8 cellular contexts compared by ENCODE assay signal in genomic region chr1:19209990-19210771, GRCh38. TPM values are rescaled to one million over a fixed set of nuclear protein-coding genes. Genes with fewer than 3 reads are reported as not detected.
DNase-seq lines count a peak whose midpoint lies in the region; ATAC-seq lines count a peak whose summit lies in the region.

Gene UBR4 (minus strand): TSS chr1:19210266. CDS start chr1:19210248, 18 bp downstream.

- peak within 1 kb of the TSS; percentile 89 for H3K27ac ChIP-seq in CD8-positive, alpha-beta memory T cell (ENCODE audit: low read depth, low read length)
- H3K27ac ChIP-seq in effector memory CD4-positive, alpha-beta T cell (ENCODE audit: insufficient read depth, low read length, poor library complexity, severe bottlenecking) = peak within 1 kb of the TSS; percentile 94

- peaks cover 64 to 89% (median 87%) of the 10 kb centered on the region in 3 donors for H3K4me1 Mint-ChIP-seq in CD8-positive, alpha-beta memory T cell

- H3K9me3 ChIP-seq in CD8-positive, alpha-beta memory T cell (ENCODE audit: low read length) = no peaks in the 10 kb centered on the region
- no peaks in the 10 kb centered on the region for H3K9me3 ChIP-seq in effector memory CD4-positive, alpha-beta T cell (ENCODE audit: control insufficient read depth, low read length)

- H3K4me3 Mint-ChIP-seq in CD8-positive, alpha-beta memory T cell = peak within 1 kb of the TSS; percentile 90 to 100 (median 93)

- peak; percentile 67 for ATAC-seq in GM19468 (IDR thresholded peaks at IDR 0.05; ENCODE audit: extremely low read depth, unreplicated experiment)

- H3K27me3 ChIP-seq in CD8-positive, alpha-beta memory T cell (ENCODE audit: insufficient read depth, low read length, poor library complexity, severe bottlenecking) = no peaks in the 10 kb centered on the region
- no peaks in the 10 kb centered on the region for H3K27me3 ChIP-seq in effector memory CD4-positive, alpha-beta T cell (replicated peaks; ENCODE audit: control insufficient read depth, insufficient read depth, low read length, poor library complexity, severe bottlenecking)

- CTCF ChIA-PET in CD8-positive, alpha-beta memory T cell (lab: Charles Lee) = interaction anchor here (1.1 to 1.5 kb wide), 2 partner anchors 10 to 41 kb away, joined by 3 to 4 read pairs; partner anchors contain the start of genes EMC1 and MRTO4
- CTCF ChIA-PET in activated CD8-positive, alpha-beta memory T cell treated with anti-CD3 and anti-CD28 coated beads for 36 hours (lab: Charles Lee) = interaction anchor here (0.9 to 1.1 kb wide), 2 partner anchors 39 to 41 kb away, joined by 3 read pairs; partner anchors contain the start of gene EMC1

- H3K36me3 ChIP-seq in CD8-positive, alpha-beta memory T cell (ENCODE audit: insufficient read depth, low read length) = no peaks in the 10 kb centered on the region
- H3K36me3 ChIP-seq in effector memory CD4-positive, alpha-beta T cell (ENCODE audit: control insufficient read depth, insufficient read depth, low read length) = no peaks in the 10 kb centered on the region

- DNase-seq in CD8-positive, alpha-beta memory T cell = peak; percentile 95 to 97 (median 96)
- DNase-seq in HS-5 (ENCODE audit: low read depth) = peak; percentile 74
- DNase-seq in NK-92 treated with Interleukin-12 subunit alpha and Interleukin-12 subunit beta, amount 100 ng/mL, for 24 hours (lab: John Stamatoyannopoulos, UW) = peak; percentile 97
- DNase-seq in effector memory CD4-positive, alpha-beta T cell = peak; percentile 95 to 96 (median 95)
- DNase-seq in medulla oblongata (ENCODE audit: extremely low spot score) = peak; percentile 95
- DNase-seq in stimulated activated CD8-positive, alpha-beta memory T cell treated with anti-CD3 and anti-CD28 coated beads, Interleukin-12 subunit alpha, Interleukin-12 subunit beta, amount 100 ng/mL, for 1 hour (ENCODE audit: low read depth) = peak; percentile 96

- peak within 1 kb of the TSS; percentile 78 for H3K4me3 ChIP-seq in CD8-positive, alpha-beta memory T cell (ENCODE audit: low read length)
- H3K4me3 ChIP-seq in effector memory CD4-positive, alpha-beta T cell (ENCODE audit: insufficient read depth, low read depth, low read length, poor library complexity, severe bottlenecking) = peak within 1 kb of the TSS; percentile 96

- H3K27me3 Mint-ChIP-seq in CD8-positive, alpha-beta memory T cell = peaks cover 0 to 2% of the 10 kb centered on the region in 2 donors

- H3K27ac Mint-ChIP-seq in CD8-positive, alpha-beta memory T cell = peak within 1 kb of the TSS; percentile 95 to 100 (median 99)

- H3K9me3 Mint-ChIP-seq in CD8-positive, alpha-beta memory T cell = no peaks in the 10 kb centered on the region

- POLR2A ChIA-PET in CD8-positive, alpha-beta memory T cell (lab: Charles Lee) = interaction anchor here (0.5 kb wide), 1 partner anchor 388 kb away, joined by 4 read pairs; no protein-coding TSS in a partner anchor
- POLR2A ChIA-PET in activated CD8-positive, alpha-beta memory T cell treated with anti-CD3 and anti-CD28 coated beads for 36 hours (lab: Charles Lee) = interaction anchor here (0.8 kb wide), 1 partner anchor 24 kb away, joined by 3 read pairs; no protein-coding TSS in a partner anchor

- peaks cover 50% of the 10 kb centered on the region for H3K4me1 ChIP-seq in CD8-positive, alpha-beta memory T cell (ENCODE audit: insufficient read depth, low read length)
- peaks cover 19% of the 10 kb centered on the region for H3K4me1 ChIP-seq in effector memory CD4-positive, alpha-beta T cell (ENCODE audit: control insufficient read depth, insufficient read depth, low read length, poor library complexity, severe bottlenecking)

- H3K36me3 Mint-ChIP-seq in CD8-positive, alpha-beta memory T cell = peaks cover 0 to 33% (median 9%) of the 10 kb centered on the region in 3 donors

RNA-seq across cellular contexts. Expression of gene UBR4, which starts in this region (rescaled TPM):
- total RNA-seq in CD8-positive, alpha-beta memory T cell = 100 to 1,000 TPM; 110 to 112 TPM
- polyA plus RNA-seq in CD8-positive, alpha-beta memory T cell = 27.4 TPM
- 100 to 1,000 TPM; 119 to 122 TPM for total RNA-seq in activated CD8-positive, alpha-beta memory T cell treated with anti-CD3 and anti-CD28 coated beads for 36 hours

Comparison
In these comparisons a context has a peak if more than half of its experiments do, and no peak if none do; other contexts are left out.
1. Peak in every context shown above with its lines: DNase-seq, ATAC-seq, H3K4me3 ChIP-seq and H3K27ac ChIP-seq.